2 cellular contexts compared by ENCODE assay signal in the genomic region with DNA sequence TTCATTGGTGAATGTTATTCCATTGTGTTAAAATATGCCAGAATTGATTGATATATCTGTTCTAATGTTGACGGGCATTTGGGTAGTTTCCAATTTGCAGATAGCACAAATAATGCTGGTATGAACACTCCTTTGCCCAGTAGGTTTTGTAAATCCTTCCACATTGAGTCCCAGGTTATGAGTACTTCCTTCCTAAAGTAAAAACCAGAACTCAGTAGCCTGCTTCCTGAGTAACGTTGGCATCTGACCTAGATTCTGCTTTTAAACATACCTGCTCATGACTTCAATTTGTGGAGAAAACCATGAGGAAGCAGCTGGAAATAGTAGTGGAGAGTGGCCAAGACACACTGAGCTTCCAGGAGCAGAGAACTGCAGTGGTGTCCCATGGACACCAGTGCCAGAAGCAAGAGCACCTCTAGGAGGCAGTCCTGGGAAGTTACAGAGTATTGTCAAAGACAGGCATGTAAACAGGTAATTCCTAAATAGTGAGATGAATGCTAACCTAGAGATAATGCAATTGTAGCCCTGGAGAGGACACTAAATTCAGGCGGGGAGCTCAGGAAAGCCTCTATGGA.
TF ChIP-seq lines count a peak whose summit lies in the region.

No MANE protein-coding gene starts in this region.

TF ChIP-seq in HEK293, 187 proteins besides CTCF, POLR2A, EP300 and RAD21 (continued from another document):
- no peak for TF ChIP-seq ZNF658 (tag by site-specific recombination; IDR thresholded peaks at IDR 0.05)
- TF ChIP-seq ZNF48 (tag by site-specific recombination; IDR thresholded peaks at IDR 0.05) = no peak
- no peak for TF ChIP-seq KLF10 (tag by site-specific recombination; IDR thresholded peaks at IDR 0.05)

TF ChIP-seq in HepG2, 621 proteins besides CTCF, POLR2A, EP300 and RAD21:
- TF ChIP-seq, protein P1, sequence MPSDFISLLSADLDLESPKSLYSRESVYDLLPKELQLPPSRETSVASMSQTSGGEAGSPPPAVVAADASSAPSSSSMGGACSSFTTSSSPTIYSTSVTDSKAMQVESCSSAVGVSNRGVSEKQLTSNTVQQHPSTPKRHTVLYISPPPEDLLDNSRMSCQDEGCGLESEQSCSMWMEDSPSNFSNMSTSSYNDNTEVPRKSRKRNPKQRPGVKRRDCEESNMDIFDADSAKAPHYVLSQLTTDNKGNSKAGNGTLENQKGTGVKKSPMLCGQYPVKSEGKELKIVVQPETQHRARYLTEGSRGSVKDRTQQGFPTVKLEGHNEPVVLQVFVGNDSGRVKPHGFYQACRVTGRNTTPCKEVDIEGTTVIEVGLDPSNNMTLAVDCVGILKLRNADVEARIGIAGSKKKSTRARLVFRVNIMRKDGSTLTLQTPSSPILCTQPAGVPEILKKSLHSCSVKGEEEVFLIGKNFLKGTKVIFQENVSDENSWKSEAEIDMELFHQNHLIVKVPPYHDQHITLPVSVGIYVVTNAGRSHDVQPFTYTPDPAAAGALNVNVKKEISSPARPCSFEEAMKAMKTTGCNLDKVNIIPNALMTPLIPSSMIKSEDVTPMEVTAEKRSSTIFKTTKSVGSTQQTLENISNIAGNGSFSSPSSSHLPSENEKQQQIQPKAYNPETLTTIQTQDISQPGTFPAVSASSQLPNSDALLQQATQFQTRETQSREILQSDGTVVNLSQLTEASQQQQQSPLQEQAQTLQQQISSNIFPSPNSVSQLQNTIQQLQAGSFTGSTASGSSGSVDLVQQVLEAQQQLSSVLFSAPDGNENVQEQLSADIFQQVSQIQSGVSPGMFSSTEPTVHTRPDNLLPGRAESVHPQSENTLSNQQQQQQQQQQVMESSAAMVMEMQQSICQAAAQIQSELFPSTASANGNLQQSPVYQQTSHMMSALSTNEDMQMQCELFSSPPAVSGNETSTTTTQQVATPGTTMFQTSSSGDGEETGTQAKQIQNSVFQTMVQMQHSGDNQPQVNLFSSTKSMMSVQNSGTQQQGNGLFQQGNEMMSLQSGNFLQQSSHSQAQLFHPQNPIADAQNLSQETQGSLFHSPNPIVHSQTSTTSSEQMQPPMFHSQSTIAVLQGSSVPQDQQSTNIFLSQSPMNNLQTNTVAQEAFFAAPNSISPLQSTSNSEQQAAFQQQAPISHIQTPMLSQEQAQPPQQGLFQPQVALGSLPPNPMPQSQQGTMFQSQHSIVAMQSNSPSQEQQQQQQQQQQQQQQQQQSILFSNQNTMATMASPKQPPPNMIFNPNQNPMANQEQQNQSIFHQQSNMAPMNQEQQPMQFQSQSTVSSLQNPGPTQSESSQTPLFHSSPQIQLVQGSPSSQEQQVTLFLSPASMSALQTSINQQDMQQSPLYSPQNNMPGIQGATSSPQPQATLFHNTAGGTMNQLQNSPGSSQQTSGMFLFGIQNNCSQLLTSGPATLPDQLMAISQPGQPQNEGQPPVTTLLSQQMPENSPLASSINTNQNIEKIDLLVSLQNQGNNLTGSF (CRISPR knock-in tag; IDR thresholded peaks at IDR 0.05) = no peak
- TF ChIP-seq SMC3 (IDR thresholded peaks at IDR 0.05; ENCODE audit: low read length) (peak; percentile 25; the same call in 1 of the 2 replicates), IKZF1 (IDR thresholded peaks at IDR 0.05) (no peak), ZNF546 (CRISPR knock-in tag; conservative IDR thresholded peaks at IDR 0.05) (no peak), FOXA3 (CRISPR knock-in tag; IDR thresholded peaks at IDR 0.05) (peak; percentile 31; the same call in 1 of the 2 replicates), STAG1 (CRISPR knock-in tag; IDR thresholded peaks at IDR 0.05) (peak; percentile 67)
- TF ChIP-seq, protein P2, sequence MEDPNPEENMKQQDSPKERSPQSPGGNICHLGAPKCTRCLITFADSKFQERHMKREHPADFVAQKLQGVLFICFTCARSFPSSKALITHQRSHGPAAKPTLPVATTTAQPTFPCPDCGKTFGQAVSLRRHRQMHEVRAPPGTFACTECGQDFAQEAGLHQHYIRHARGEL (CRISPR knock-in tag; IDR thresholded peaks at IDR 0.05) = no peak
